In genomic region chr5:8456846-8457186, GRCh38 we compare ENCODE assay signal across 1 cellular context.
TF ChIP-seq lines count a peak whose summit lies in the region.

No MANE protein-coding gene starts in this region.

TF ChIP-seq in K562, 482 proteins besides CTCF, POLR2A, EP300 and RAD21 (continued from another document):
- TF ChIP-seq MGA (IDR thresholded peaks at IDR 0.05) = 0 out of 2 replicates have a peak, but pooled peaks have one; percentile 47
- no peak for TF ChIP-seq KDM4B (IDR thresholded peaks at IDR 0.05; ENCODE audit: borderline replicate concordance in 2 of 2, low read depth in 1 of 2)
- TF ChIP-seq PTRF (tag; IDR thresholded peaks at IDR 0.05) = peak; percentile 61
- peak; percentile 8; the same call in 1 of the 2 replicates for TF ChIP-seq GMEB1 (CRISPR knock-in tag; IDR thresholded peaks at IDR 0.05)
- TF ChIP-seq RBM34 (IDR thresholded peaks at IDR 0.05; ENCODE audit: borderline replicate concordance, insufficient read depth, low read length) = no peak
- peak; percentile 43; the same call in 1 of the 2 replicates for TF ChIP-seq ZNF766 (CRISPR knock-in tag; conservative IDR thresholded peaks at IDR 0.05)
- TF ChIP-seq NONO (IDR thresholded peaks at IDR 0.05; ENCODE audit: low read depth in 2 of 2, low read length in 1 of 2) = no peak
- no peak for TF ChIP-seq ELF4 (CRISPR knock-in tag; IDR thresholded peaks at IDR 0.05)
- 0 out of 2 replicates have a peak, but pooled peaks have one; percentile 16 for TF ChIP-seq MIER1 (IDR thresholded peaks at IDR 0.05; ENCODE audit: low read depth)
- no peak for TF ChIP-seq ZNF583 (CRISPR knock-in tag; IDR thresholded peaks at IDR 0.05)
- peak; percentile 49; the same call in 1 of the 2 replicates for TF ChIP-seq ZNF175 (CRISPR knock-in tag; IDR thresholded peaks at IDR 0.05; ENCODE audit: low read depth)
- TF ChIP-seq CREB3 (tag; conservative IDR thresholded peaks at IDR 0.05; ENCODE audit: low read depth) = peak; percentile 67; the same call in 1 of the 2 replicates
- TF ChIP-seq PTTG1 (tag; IDR thresholded peaks at IDR 0.05; ENCODE audit: low read depth) = peak; percentile 55; the same call in 1 of the 2 replicates
